ENCODE assay signal across 8 cellular contexts in genomic region chr4:118981839-118982381, GRCh38.
DNase-seq lines count a peak whose midpoint lies in the region; ATAC-seq and TF ChIP-seq lines count a peak whose summit lies in the region.

No MANE protein-coding gene starts in this region.

- H3K27me3 ChIP-seq in CD8-positive, alpha-beta memory T cell (ENCODE audit: insufficient read depth, low read length, poor library complexity, severe bottlenecking), result no peaks in the 10 kb centered on the region
- no peaks in the 10 kb centered on the region for H3K27me3 ChIP-seq in mucosa of stomach (ENCODE audit: control insufficient read depth, insufficient read depth, low read length)

- H3K9me3 ChIP-seq in CD8-positive, alpha-beta memory T cell (ENCODE audit: low read length), result no peaks in the 10 kb centered on the region
- no peaks in the 10 kb centered on the region for H3K9me3 ChIP-seq in mucosa of stomach (ENCODE audit: control insufficient read depth, low read length)

- H3K9me3 Mint-ChIP-seq in CD8-positive, alpha-beta memory T cell, result no peaks in the 10 kb centered on the region
- no peaks in the 10 kb centered on the region for H3K9me3 Mint-ChIP-seq in endothelial cell (ENCODE audit: unreplicated experiment)

- peak overlapping the region; percentile 24 for H3K9ac ChIP-seq in mucosa of stomach (ENCODE audit: low read length)

- CTCF ChIA-PET in CD8-positive, alpha-beta memory T cell (lab: Charles Lee), result interaction anchor here (0.7 to 1.3 kb wide), 9 partner anchors 10 to 1075 kb away, joined by 3 to 4 read pairs (median 3); a partner anchor contains a TSS

- peak; percentile 10 to 60 (median 25) for DNase-seq in CD8-positive, alpha-beta memory T cell
- DNase-seq in NCI-H526 (lab: John Stamatoyannopoulos, UW) (peak; percentile 73 to 78), endothelial cell (ENCODE audit: low spot score) (peak; percentile 68)
- DNase-seq in activated CD4-positive, alpha-beta T cell treated with anti-CD3 and anti-CD28 coated beads, Interleukin-2, amount 50 U/mL, for 48 hours, result peak; percentile 50 to 58
- DNase-seq in stimulated activated naive CD8-positive, alpha-beta T cell treated with anti-CD3 and anti-CD28 coated beads, Interleukin-15, Interleukin-2, amounts not matched to agents 100 U/mL and 50 U/mL, for 24 hours, result peak; percentile 57

- H3K36me3 Mint-ChIP-seq in CD8-positive, alpha-beta memory T cell, result no peaks in the 10 kb centered on the region
- H3K36me3 Mint-ChIP-seq in endothelial cell (ENCODE audit: low read depth, unreplicated experiment), result no peaks in the 10 kb centered on the region

- TF ChIP-seq CTCF in endothelial cell (IDR thresholded peaks at IDR 0.05; ENCODE audit: unreplicated experiment), result peak; percentile 59

- peak; percentile 90 for ATAC-seq in GM19043 (IDR thresholded peaks at IDR 0.05; ENCODE audit: low read depth, unreplicated experiment)
- peak; percentile 81 for ATAC-seq in HG03175 (IDR thresholded peaks at IDR 0.05; ENCODE audit: unreplicated experiment)
- peak; percentile 63 for ATAC-seq in stimulated activated naive CD8-positive, alpha-beta T cell treated with anti-CD3 and anti-CD28 coated beads, Interleukin-15, Interleukin-2, amounts not matched to agents 100 U/mL and 50 U/mL, for 24 hours

- no peak overlapping the region for H3K27ac ChIP-seq in CD8-positive, alpha-beta memory T cell (ENCODE audit: low read depth, low read length)

- no peak overlapping the region for H3K27ac Mint-ChIP-seq in CD8-positive, alpha-beta memory T cell
- no peak overlapping the region for H3K27ac Mint-ChIP-seq in endothelial cell (ENCODE audit: unreplicated experiment)

- H3K4me3 Mint-ChIP-seq in CD8-positive, alpha-beta memory T cell, result no peak overlapping the region
- H3K4me3 Mint-ChIP-seq in endothelial cell (ENCODE audit: unreplicated experiment), result no peak overlapping the region

- H3K4me3 ChIP-seq in CD8-positive, alpha-beta memory T cell (ENCODE audit: low read length), result no peak overlapping the region
- no peak overlapping the region for H3K4me3 ChIP-seq in mucosa of stomach (ENCODE audit: low read length)

- no peaks in the 10 kb centered on the region for H3K36me3 ChIP-seq in CD8-positive, alpha-beta memory T cell (ENCODE audit: insufficient read depth, low read length)
- no peaks in the 10 kb centered on the region for H3K36me3 ChIP-seq in mucosa of stomach (ENCODE audit: control insufficient read depth, insufficient read depth, low read length)

- H3K4me1 ChIP-seq in CD8-positive, alpha-beta memory T cell (ENCODE audit: insufficient read depth, low read length), result no peaks in the 10 kb centered on the region
- no peaks in the 10 kb centered on the region for H3K4me1 ChIP-seq in mucosa of stomach (ENCODE audit: control insufficient read depth, insufficient read depth, low read length)

- H3K4me1 Mint-ChIP-seq in CD8-positive, alpha-beta memory T cell, result peaks cover 0 to 3% (median 0%) of the 10 kb centered on the region in 3 donors
- H3K4me1 Mint-ChIP-seq in endothelial cell (ENCODE audit: unreplicated experiment), result peaks cover 11% of the 10 kb centered on the region

- peaks cover 0 to 9% of the 10 kb centered on the region in 2 donors for H3K27me3 Mint-ChIP-seq in CD8-positive, alpha-beta memory T cell
- H3K27me3 Mint-ChIP-seq in endothelial cell (ENCODE audit: unreplicated experiment), result peaks cover 3% of the 10 kb centered on the region

- POLR2A ChIA-PET in CD8-positive, alpha-beta memory T cell (lab: Charles Lee), result no interaction called here

Comparison
In these comparisons a context has a peak if more than half of its experiments do, and no peak if none do; other contexts are left out.
1. DNase-seq: peak in every context shown above with its lines; median percentile 76 in NCI-H526; 68 in endothelial cell; 57 in stimulated activated naive CD8-positive, alpha-beta T cell treated with anti-CD3 and anti-CD28 coated beads, Interleukin-15, Interleukin-2, amounts not matched to agents 100 U/mL and 50 U/mL, for 24 hours; 54 in activated CD4-positive, alpha-beta T cell treated with anti-CD3 and anti-CD28 coated beads, Interleukin-2, amount 50 U/mL, for 48 hours; 25 in CD8-positive, alpha-beta memory T cell.